Comparison of ENCODE assay signal across 8 cellular contexts in the genomic region with DNA sequence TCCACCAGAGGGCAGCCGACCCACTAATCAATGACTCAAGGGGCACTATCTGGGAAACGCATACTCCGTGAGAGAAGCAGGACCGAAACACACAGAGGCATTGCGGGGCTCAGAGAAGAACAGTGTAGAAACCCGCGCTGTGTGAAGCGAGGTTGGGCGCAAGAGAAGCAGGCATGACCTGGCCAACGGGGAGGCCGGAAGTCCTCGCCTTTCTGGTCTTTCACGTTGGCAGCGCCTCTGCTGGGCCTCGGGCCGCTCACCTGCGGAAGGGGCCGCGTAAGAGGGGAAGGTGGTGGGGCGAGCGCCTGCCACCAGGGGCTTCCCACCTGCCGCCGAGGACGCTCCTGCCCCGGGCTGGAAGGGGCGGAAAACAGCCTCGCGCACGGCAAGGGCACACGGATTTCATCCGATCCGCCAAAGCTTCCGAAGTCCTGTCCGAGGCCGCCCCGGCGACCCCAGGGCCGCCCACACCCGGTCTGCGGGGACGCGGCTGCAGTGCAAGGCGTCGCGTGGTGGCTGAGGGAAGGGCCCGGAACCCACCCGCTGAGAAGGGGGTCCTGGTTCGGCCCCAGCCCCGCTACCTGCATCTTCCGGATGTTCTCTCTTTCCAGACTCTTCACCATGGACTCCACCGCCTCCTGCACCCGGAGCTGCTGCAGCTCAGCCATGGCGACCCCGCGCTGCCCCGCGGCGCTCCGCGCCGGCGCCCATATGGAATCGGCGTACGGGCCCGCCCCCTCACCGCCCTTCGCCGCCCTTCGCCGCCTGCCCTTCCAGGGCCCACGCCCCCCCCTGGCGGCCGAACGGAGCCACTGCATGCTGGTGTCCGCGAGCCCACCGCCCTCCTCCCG. TPM values are rescaled to one million over a fixed set of nuclear protein-coding genes. Genes with fewer than 3 reads are reported as not detected.
A peak's percentile ranks its signal among the peaks of the same experiment; 100 is the strongest.
DNase-seq lines count a peak whose midpoint lies in the region; ATAC-seq, FAIRE-seq and TF ChIP-seq lines count a peak whose summit lies in the region.

A gene (minus strand): TSS at position 724 of the 851 bp plus-strand sequence. CDS start 56 bp downstream, at position 668.

- FAIRE-seq in frontal cortex (lab: Jason Lieb, UNC) = no peak

- DNase-seq in EL (peak; percentile 79), SJCRH30 (peak; percentile 91 to 94), frontal cortex (ENCODE audit: low spot score in 2 of 2) (peak; percentile 76 to 88)
- peak; percentile 81 for DNase-seq in activated gamma-delta T cell treated with anti-CD3 and anti-CD28 coated beads, Interleukin-2, amount 50 U/mL, for 16 hours (ENCODE audit: low read depth)

- peak within 1 kb of the TSS; percentile 53 for H3K27ac ChIP-seq in SJCRH30
- H3K27ac ChIP-seq in neutrophil = peak within 1 kb of the TSS; percentile 77

- H3K36me3 ChIP-seq in SJCRH30 = peaks cover 22% of the 10 kb centered on the region
- no peaks in the 10 kb centered on the region for H3K36me3 ChIP-seq in neutrophil

- TF ChIP-seq CTCF in LNCAP (IDR thresholded peaks at IDR 0.05) (peak; percentile 62), neutrophil (IDR thresholded peaks at IDR 0.05) (peak; percentile 99), subcutaneous adipose tissue (IDR thresholded peaks at IDR 0.05; ENCODE audit: low read depth) (no peak)

- no peaks in the 10 kb centered on the region for H3K27me3 ChIP-seq in SJCRH30
- no peaks in the 10 kb centered on the region for H3K27me3 ChIP-seq in neutrophil

- ATAC-seq in GM21825 (IDR thresholded peaks at IDR 0.05; ENCODE audit: unreplicated experiment) = peak; percentile 83

- H3K4me1 ChIP-seq in SJCRH30 = peaks cover 2% of the 10 kb centered on the region; the same call in 1 of the 2 replicates
- peaks cover 11% of the 10 kb centered on the region in 2 experiments for H3K4me1 ChIP-seq in neutrophil (ENCODE audit: control insufficient read depth in 1 of 2, insufficient read depth in 1 of 2, low read depth in 1 of 2, low read length in 1 of 2)

- H3K4me3 ChIP-seq in SJCRH30 (peak within 1 kb of the TSS; percentile 84), neutrophil (ENCODE audit: low read depth in 1 of 2, low read length in 1 of 2) (peak within 1 kb of the TSS; percentile 84 to 98)

- H3K9me3 ChIP-seq in SJCRH30 (replicated peaks) = no peaks in the 10 kb centered on the region
- no peaks in the 10 kb centered on the region for H3K9me3 ChIP-seq in neutrophil

RNA-seq across cellular contexts. Expression of the gene that starts here (rescaled TPM):
- total RNA-seq in SJCRH30 (2014; rRNA removed; shearing (Covaris generic)) = 78.7 and 80.9 TPM in 2 replicates
- total RNA-seq in frontal cortex (31.4 TPM), subcutaneous adipose tissue (10 to 100 TPM; 13.6 to 24.8 (median 20.4) TPM)

Comparison
In these comparisons a context has a peak if more than half of its experiments do, and no peak if none do; other contexts are left out.
1. Peak in every context shown above with its lines: DNase-seq, ATAC-seq, H3K4me3 ChIP-seq and H3K27ac ChIP-seq.